Comparison of ENCODE assay signal across 16 cellular contexts in the genomic region with DNA sequence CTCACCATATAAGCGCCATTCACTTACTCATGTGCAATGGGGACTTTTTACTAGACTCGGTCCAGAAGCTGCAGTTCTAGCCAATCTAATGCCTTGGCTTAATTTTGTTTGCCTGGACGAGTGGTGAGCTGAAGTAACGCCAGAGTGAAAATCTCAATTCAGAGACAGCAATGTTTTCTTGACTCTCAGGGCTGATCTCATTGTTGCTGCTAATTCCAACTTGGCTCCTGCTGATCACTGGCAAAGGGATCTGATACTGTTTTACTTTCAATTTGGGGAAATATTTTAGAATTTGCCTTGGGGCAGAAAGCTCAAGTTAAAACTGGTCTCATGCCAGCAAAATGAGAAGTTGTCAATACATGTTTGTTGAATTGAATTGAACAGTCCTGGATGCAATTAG.
DNase-seq lines count a peak whose midpoint lies in the region; ATAC-seq and TF ChIP-seq lines count a peak whose summit lies in the region.
"Had no signal": no experiment of that assay in that cellular context is flagged by ENCODE, and none has a peak within 500 bp of the region (broad histone marks: within the 10 kb centered on the region; RNA-seq: fewer than 3 reads in every experiment).

No MANE protein-coding gene starts in this region.

- H3K27me3 ChIP-seq in ascending aorta: no peaks in the 10 kb centered on the region
- H3K27me3 ChIP-seq in HAP-1 (ENCODE audit: low read depth): no peaks in the 10 kb centered on the region
- H3K27me3 ChIP-seq: sigmoid colon had no signal

- H3K27ac ChIP-seq in ascending aorta: peak overlapping the region; percentile 31 to 33
- H3K27ac ChIP-seq: epithelial cell of prostate, lower lobe of right lung, sigmoid colon had no signal

- H3K4me1 ChIP-seq in ascending aorta (peaks cover 0 to 3% of the 10 kb centered on the region in 2 donors), HAP-1 (peaks cover 8% of the 10 kb centered on the region)
- H3K4me1 ChIP-seq: lower lobe of right lung, sigmoid colon had no signal

- H3K9me3 ChIP-seq in ascending aorta (no peaks in the 10 kb centered on the region), HAP-1 (no peaks in the 10 kb centered on the region)
- H3K9me3 ChIP-seq: lower lobe of right lung, sigmoid colon had no signal

- in situ Hi-C loops in HAP-1 (cut with MboI; ENCODE audit: low sequenced_read_pairs): no loop called here

- no peak for ATAC-seq in HG02588 (IDR thresholded peaks at IDR 0.05; ENCODE audit: unreplicated experiment)
- ATAC-seq in HG02870 (IDR thresholded peaks at IDR 0.05; ENCODE audit: unreplicated experiment): no peak
- ATAC-seq: lower lobe of right lung; stimulated activated memory B cell treated with anti-CD40 and anti-IgM and Interleukin-4, amounts not matched to agents 10 μg/mL and 1 μg/mL and 100 μg/mL, for 72 hours had no signal

- no peak for TF ChIP-seq CTCF in ascending aorta (IDR thresholded peaks at IDR 0.05)

- intact Hi-C loops in ascending aorta (cut with DNase I): no loop called here

- DNase-seq in NCI-H748 (lab: John Stamatoyannopoulos, UW; ENCODE audit: unreplicated experiment) (peak; percentile 99), NCI-H748 treated with DMSO at 0.1 percent for 48 hours (lab: John Stamatoyannopoulos, UW) (no peak), ascending aorta (ENCODE audit: low spot score in 2 of 2) (no peak), globus pallidus (ENCODE audit: low spot score) (peak; percentile 26), stromal cell of bone marrow (ENCODE audit: low read depth) (peak; percentile 19), HAP-1 (ENCODE audit: low spot score in 2 of 2) (no peak)
- DNase-seq: 8988T; activated CD4-positive, CD25-positive, alpha-beta regulatory T cell treated with anti-CD3 and anti-CD28 coated beads, Interleukin-2, amount 50 U/mL, for 72 hours; activated CD8-positive, alpha-beta memory T cell treated with anti-CD3 and anti-CD28 coated beads, Interleukin-2, amount 50 U/mL, for 48 hours; cerebellar nuclear complex; lower lobe of right lung; sigmoid colon had no signal

- H3K4me3 ChIP-seq in ascending aorta (peak overlapping the region in 1 of 2 donors; percentile 28), HAP-1 (no peak overlapping the region)
- H3K4me3 ChIP-seq: lower lobe of right lung, sigmoid colon had no signal

- no peaks in the 10 kb centered on the region for H3K36me3 ChIP-seq in ascending aorta
- H3K36me3 ChIP-seq in HAP-1 (replicated peaks): no peaks in the 10 kb centered on the region
- H3K36me3 ChIP-seq: lower lobe of right lung, sigmoid colon had no signal

Comparison
In these comparisons a context has a peak if more than half of its experiments do, and no peak if none do; other contexts are left out.
1. DNase-seq: peak in NCI-H748 (single experiment), globus pallidus (single experiment) and stromal cell of bone marrow (single experiment); none in NCI-H748 treated with DMSO at 0.1 percent for 48 hours (single experiment), ascending aorta (0 of 2) and HAP-1 (0 of 2).